8 cellular contexts compared by ENCODE assay signal in the genomic region with DNA sequence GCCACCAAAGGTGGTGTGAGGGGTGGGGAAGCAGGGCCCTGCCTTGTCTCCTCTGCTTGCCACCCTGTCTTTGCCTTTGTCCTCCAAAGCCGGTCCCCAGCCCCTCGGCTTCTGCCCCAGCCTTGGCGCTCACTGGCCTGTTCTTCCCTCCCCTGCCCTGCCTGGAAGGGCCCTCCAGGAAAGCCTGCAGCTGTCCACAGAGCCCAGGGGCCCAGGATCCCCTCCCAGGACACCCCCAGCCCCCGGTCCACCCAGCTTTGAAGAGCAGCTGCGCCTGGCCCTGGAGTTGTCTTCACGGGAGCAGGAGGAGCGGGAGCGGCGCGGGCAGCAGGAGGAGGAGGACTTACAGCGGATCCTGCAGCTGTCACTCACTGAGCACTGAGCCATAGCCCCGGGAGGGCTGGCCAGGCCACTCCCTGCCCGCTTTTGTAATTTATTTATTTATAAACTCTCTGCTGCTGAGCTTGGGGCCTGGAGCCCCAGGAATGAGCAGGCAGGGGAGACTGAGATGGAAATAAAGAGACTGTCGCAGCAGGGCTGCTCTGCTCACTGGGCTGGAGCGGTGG. TPM values are rescaled to one million over a fixed set of nuclear protein-coding genes. Genes with fewer than 3 reads are reported as not detected.
DNase-seq lines count a peak whose midpoint lies in the region; ATAC-seq and TF ChIP-seq lines count a peak whose summit lies in the region.

No MANE protein-coding gene starts in this region.

- TF ChIP-seq POLR2A in body of pancreas (IDR thresholded peaks at IDR 0.05) (peak in 2 of 3 donors; percentile 9 to 14), stomach (IDR thresholded peaks at IDR 0.05) (no peak)

- H3K27ac ChIP-seq in body of pancreas: peak overlapping the region; percentile 72 to 87 (median 77)
- peak overlapping the region; percentile 86 to 96 (median 89) for H3K27ac ChIP-seq in stomach

- ATAC-seq in body of pancreas (peak; percentile 33), HG03521 (IDR thresholded peaks at IDR 0.05; ENCODE audit: unreplicated experiment) (no peak), HG02884 (IDR thresholded peaks at IDR 0.05; ENCODE audit: unreplicated experiment) (no peak)

- H3K9me3 ChIP-seq in body of pancreas (no peaks in the 10 kb centered on the region), stomach (no peaks in the 10 kb centered on the region)

- TF ChIP-seq CTCF in body of pancreas (IDR thresholded peaks at IDR 0.05): no peak
- no peak for TF ChIP-seq CTCF in stomach (IDR thresholded peaks at IDR 0.05)

- H3K36me3 ChIP-seq in body of pancreas (replicated peaks in 1 of 2; ENCODE audit: insufficient read depth in 1 of 2, low read depth in 2 of 2): peaks cover 0 to 2% of the 10 kb centered on the region in 2 donors
- peaks cover 28 to 60% (median 47%) of the 10 kb centered on the region in 4 donors for H3K36me3 ChIP-seq in stomach

- H3K4me1 ChIP-seq in body of pancreas (peaks cover 34% of the 10 kb centered on the region), stomach (peaks cover 26 to 45% (median 36%) of the 10 kb centered on the region in 4 donors)

- intact Hi-C loops in body of pancreas (cut with DNase I): no loop called here
- intact Hi-C loops in stomach (cut with DNase I; ENCODE audit: low total_unique reads): no loop called here

- H3K27me3 ChIP-seq in body of pancreas (no peaks in the 10 kb centered on the region), stomach (no peaks in the 10 kb centered on the region)

- H3K4me3 ChIP-seq in body of pancreas (peak overlapping the region in 1 of 2 donors; percentile 44), stomach (peak overlapping the region; percentile 75 to 94 (median 92))

- peak; percentile 20 for DNase-seq in DMS153 treated with DMSO at 0.1 percent for 48 hours (lab: John Stamatoyannopoulos, UW; ENCODE audit: unreplicated experiment)
- peak; percentile 87 for DNase-seq in NCI-H146 (lab: John Stamatoyannopoulos, UW)
- peak; percentile 54 to 75 (median 66) for DNase-seq in body of pancreas
- peak; percentile 72 for DNase-seq in iPS-NIHi7 (ENCODE audit: extremely low spot score)
- DNase-seq in stomach: peak; percentile 67
- DNase-seq in effector CD4-positive, alpha-beta T cell: no peak

- no peak for TF ChIP-seq EP300 in stomach (IDR thresholded peaks at IDR 0.05)

- 29 to 45% methylated on average over 6 to 14 of the region's 15 CpGs for WGBS in body of pancreas, 2 donors
- WGBS in stomach, 5 donors: 21 to 54% (median 29%) methylated on average over 15 of the region's 15 CpGs

RNA-seq across cellular contexts. Expression of a gene that starts 1.3 kb away (rescaled TPM):
- total RNA-seq in body of pancreas (10 to 100 TPM; 16.2 to 30.6 TPM), stomach (100 to 1,000 TPM in 3 of 5 donors, 10 to 100 TPM in 2; 23.5 to 217 (median 103) TPM)
- polyA plus RNA-seq in stomach: 10 to 100 TPM; 18.8 to 34.3 (median 22.6) TPM

RNA-seq across cellular contexts. Expression of a gene that starts 12.9 kb away (rescaled TPM):
- total RNA-seq in body of pancreas (10 to 100 TPM; 18.2 to 39.6 TPM), stomach (10 to 100 TPM; 24.6 to 96.4 (median 42.6) TPM)
- polyA plus RNA-seq in stomach: 10 to 100 TPM; 18.5 to 61.3 (median 30.9) TPM

RNA-seq across cellular contexts. Expression of a gene that starts 35.8 kb away (rescaled TPM):
- total RNA-seq in body of pancreas: 10 to 100 TPM; 27.4 to 36.3 TPM
- total RNA-seq in stomach: 100 to 1,000 TPM in 4 of 5 donors, 10 to 100 TPM in 1; 53.8 to 266 (median 131) TPM
- 10 to 100 TPM; 44.0 to 59.4 (median 46.5) TPM for polyA plus RNA-seq in stomach

RNA-seq across cellular contexts. Expression of a gene that starts 51.3 kb away (rescaled TPM):
- total RNA-seq in body of pancreas (100 to 1,000 TPM in 1 of 2 donors, 10 to 100 TPM in 1; 82.1 to 103 TPM), stomach (100 to 1,000 TPM in 1 of 5 donors, 10 to 100 TPM in 4; 13.8 to 117 (median 54.8) TPM)
- polyA plus RNA-seq in stomach: 100 to 1,000 TPM; 129 to 316 (median 153) TPM

Comparison
In these comparisons a context has a peak if more than half of its experiments do, and no peak if none do; other contexts are left out.
1. POLR2A ChIP-seq: peak in body of pancreas (2 of 3); none in stomach (0 of 4).